1 cellular context compared by ENCODE assay signal in the genomic region with DNA sequence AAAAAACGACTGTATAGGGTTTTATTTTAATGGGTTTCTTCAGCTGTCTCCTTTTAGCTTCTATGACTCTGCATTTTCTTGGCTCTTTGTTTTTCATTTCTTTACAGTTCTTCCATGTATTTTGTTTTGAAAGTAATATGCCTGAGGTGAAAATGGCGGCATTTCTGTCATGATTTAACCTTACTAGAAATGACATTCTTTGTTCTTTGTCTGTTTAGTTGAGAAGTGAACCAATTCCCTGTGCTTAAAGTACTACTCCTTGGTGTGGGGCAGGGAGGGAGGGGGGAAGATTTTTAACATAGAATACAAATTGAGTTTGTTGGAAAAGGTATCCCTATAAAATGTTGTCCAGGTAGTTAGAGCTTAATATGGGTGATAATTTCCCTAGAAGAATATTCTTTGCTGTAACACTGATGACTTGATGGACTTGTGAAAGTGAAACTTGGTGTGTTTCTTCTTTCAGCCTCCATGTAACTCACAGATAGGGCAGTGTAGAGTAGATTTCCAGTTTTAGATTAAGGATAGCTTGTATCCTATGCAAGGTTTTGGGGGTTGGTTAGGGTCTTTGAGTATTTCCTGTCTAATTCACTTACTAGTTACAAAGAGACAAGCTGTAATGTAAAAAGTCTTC.
TF ChIP-seq lines count a peak whose summit lies in the region.

No MANE protein-coding gene starts in this region.

TF ChIP-seq in K562, 482 proteins besides CTCF, POLR2A, EP300 and RAD21:
- TF ChIP-seq, protein P1, sequence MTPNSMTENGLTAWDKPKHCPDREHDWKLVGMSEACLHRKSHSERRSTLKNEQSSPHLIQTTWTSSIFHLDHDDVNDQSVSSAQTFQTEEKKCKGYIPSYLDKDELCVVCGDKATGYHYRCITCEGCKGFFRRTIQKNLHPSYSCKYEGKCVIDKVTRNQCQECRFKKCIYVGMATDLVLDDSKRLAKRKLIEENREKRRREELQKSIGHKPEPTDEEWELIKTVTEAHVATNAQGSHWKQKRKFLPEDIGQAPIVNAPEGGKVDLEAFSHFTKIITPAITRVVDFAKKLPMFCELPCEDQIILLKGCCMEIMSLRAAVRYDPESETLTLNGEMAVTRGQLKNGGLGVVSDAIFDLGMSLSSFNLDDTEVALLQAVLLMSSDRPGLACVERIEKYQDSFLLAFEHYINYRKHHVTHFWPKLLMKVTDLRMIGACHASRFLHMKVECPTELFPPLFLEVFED (CRISPR knock-in tag; conservative IDR thresholded peaks at IDR 0.05), result no peak
- TF ChIP-seq MEF2A (IDR thresholded peaks at IDR 0.05; ENCODE audit: control insufficient read depth, low read depth, low read length) (no peak), SIRT6 (IDR thresholded peaks at IDR 0.05; ENCODE audit: low read depth, low read length) (no peak), ZNF316 (IDR thresholded peaks at IDR 0.05) (peak; percentile 46), PHB (CRISPR knock-in tag; IDR thresholded peaks at IDR 0.05) (no peak), RBM22 (IDR thresholded peaks at IDR 0.05; ENCODE audit: low read depth, low read length, poor library complexity, severe bottlenecking) (no peak), BCL6 (CRISPR knock-in tag; IDR thresholded peaks at IDR 0.05) (no peak), ZNF212 (CRISPR knock-in tag; IDR thresholded peaks at IDR 0.05) (no peak), SMAD4 (CRISPR knock-in tag; conservative IDR thresholded peaks at IDR 0.05) (no peak), SMARCA4 (IDR thresholded peaks at IDR 0.05) (no peak), C11orf30 (IDR thresholded peaks at IDR 0.05; ENCODE audit: low read depth) (0 out of 2 replicates have a peak, but pooled peaks have one; percentile 33), MAFG (tag; conservative IDR thresholded peaks at IDR 0.05) (peak; percentile 62; the same call in 1 of the 2 replicates), ELF4 (CRISPR knock-in tag; IDR thresholded peaks at IDR 0.05) (no peak)
- TF ChIP-seq, protein P2, sequence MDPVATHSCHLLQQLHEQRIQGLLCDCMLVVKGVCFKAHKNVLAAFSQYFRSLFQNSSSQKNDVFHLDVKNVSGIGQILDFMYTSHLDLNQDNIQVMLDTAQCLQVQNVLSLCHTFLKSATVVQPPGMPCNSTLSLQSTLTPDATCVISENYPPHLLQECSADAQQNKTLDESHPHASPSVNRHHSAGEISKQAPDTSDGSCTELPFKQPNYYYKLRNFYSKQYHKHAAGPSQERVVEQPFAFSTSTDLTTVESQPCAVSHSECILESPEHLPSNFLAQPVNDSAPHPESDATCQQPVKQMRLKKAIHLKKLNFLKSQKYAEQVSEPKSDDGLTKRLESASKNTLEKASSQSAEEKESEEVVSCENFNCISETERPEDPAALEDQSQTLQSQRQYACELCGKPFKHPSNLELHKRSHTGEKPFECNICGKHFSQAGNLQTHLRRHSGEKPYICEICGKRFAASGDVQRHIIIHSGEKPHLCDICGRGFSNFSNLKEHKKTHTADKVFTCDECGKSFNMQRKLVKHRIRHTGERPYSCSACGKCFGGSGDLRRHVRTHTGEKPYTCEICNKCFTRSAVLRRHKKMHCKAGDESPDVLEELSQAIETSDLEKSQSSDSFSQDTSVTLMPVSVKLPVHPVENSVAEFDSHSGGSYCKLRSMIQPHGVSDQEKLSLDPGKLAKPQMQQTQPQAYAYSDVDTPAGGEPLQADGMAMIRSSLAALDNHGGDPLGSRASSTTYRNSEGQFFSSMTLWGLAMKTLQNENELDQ (CRISPR knock-in tag; IDR thresholded peaks at IDR 0.05; ENCODE audit: borderline replicate concordance), result no peak
- TF ChIP-seq, protein P3, sequence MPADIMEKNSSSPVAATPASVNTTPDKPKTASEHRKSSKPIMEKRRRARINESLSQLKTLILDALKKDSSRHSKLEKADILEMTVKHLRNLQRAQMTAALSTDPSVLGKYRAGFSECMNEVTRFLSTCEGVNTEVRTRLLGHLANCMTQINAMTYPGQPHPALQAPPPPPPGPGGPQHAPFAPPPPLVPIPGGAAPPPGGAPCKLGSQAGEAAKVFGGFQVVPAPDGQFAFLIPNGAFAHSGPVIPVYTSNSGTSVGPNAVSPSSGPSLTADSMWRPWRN (IDR thresholded peaks at IDR 0.05; ENCODE audit: low read depth), result no peak
- TF ChIP-seq, protein P4, sequence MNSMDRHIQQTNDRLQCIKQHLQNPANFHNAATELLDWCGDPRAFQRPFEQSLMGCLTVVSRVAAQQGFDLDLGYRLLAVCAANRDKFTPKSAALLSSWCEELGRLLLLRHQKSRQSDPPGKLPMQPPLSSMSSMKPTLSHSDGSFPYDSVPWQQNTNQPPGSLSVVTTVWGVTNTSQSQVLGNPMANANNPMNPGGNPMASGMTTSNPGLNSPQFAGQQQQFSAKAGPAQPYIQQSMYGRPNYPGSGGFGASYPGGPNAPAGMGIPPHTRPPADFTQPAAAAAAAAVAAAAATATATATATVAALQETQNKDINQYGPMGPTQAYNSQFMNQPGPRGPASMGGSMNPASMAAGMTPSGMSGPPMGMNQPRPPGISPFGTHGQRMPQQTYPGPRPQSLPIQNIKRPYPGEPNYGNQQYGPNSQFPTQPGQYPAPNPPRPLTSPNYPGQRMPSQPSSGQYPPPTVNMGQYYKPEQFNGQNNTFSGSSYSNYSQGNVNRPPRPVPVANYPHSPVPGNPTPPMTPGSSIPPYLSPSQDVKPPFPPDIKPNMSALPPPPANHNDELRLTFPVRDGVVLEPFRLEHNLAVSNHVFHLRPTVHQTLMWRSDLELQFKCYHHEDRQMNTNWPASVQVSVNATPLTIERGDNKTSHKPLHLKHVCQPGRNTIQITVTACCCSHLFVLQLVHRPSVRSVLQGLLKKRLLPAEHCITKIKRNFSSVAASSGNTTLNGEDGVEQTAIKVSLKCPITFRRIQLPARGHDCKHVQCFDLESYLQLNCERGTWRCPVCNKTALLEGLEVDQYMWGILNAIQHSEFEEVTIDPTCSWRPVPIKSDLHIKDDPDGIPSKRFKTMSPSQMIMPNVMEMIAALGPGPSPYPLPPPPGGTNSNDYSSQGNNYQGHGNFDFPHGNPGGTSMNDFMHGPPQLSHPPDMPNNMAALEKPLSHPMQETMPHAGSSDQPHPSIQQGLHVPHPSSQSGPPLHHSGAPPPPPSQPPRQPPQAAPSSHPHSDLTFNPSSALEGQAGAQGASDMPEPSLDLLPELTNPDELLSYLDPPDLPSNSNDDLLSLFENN (IDR thresholded peaks at IDR 0.05; ENCODE audit: low read depth in 2 of 2, low read length in 2 of 2), result no peak
- TF ChIP-seq, protein P5, sequence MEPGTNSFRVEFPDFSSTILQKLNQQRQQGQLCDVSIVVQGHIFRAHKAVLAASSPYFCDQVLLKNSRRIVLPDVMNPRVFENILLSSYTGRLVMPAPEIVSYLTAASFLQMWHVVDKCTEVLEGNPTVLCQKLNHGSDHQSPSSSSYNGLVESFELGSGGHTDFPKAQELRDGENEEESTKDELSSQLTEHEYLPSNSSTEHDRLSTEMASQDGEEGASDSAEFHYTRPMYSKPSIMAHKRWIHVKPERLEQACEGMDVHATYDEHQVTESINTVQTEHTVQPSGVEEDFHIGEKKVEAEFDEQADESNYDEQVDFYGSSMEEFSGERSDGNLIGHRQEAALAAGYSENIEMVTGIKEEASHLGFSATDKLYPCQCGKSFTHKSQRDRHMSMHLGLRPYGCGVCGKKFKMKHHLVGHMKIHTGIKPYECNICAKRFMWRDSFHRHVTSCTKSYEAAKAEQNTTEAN (CRISPR knock-in tag; IDR thresholded peaks at IDR 0.05), result no peak
- TF ChIP-seq, protein P6, sequence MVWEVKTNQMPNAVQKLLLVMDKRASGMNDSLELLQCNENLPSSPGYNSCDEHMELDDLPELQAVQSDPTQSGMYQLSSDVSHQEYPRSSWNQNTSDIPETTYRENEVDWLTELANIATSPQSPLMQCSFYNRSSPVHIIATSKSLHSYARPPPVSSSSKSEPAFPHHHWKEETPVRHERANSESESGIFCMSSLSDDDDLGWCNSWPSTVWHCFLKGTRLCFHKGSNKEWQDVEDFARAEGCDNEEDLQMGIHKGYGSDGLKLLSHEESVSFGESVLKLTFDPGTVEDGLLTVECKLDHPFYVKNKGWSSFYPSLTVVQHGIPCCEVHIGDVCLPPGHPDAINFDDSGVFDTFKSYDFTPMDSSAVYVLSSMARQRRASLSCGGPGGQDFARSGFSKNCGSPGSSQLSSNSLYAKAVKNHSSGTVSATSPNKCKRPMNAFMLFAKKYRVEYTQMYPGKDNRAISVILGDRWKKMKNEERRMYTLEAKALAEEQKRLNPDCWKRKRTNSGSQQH (CRISPR knock-in tag; IDR thresholded peaks at IDR 0.05), result no peak
- TF ChIP-seq, protein P7, sequence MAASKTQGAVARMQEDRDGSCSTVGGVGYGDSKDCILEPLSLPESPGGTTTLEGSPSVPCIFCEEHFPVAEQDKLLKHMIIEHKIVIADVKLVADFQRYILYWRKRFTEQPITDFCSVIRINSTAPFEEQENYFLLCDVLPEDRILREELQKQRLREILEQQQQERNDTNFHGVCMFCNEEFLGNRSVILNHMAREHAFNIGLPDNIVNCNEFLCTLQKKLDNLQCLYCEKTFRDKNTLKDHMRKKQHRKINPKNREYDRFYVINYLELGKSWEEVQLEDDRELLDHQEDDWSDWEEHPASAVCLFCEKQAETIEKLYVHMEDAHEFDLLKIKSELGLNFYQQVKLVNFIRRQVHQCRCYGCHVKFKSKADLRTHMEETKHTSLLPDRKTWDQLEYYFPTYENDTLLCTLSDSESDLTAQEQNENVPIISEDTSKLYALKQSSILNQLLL (CRISPR knock-in tag; IDR thresholded peaks at IDR 0.05; ENCODE audit: borderline replicate concordance), result no peak
